In the genomic region with DNA sequence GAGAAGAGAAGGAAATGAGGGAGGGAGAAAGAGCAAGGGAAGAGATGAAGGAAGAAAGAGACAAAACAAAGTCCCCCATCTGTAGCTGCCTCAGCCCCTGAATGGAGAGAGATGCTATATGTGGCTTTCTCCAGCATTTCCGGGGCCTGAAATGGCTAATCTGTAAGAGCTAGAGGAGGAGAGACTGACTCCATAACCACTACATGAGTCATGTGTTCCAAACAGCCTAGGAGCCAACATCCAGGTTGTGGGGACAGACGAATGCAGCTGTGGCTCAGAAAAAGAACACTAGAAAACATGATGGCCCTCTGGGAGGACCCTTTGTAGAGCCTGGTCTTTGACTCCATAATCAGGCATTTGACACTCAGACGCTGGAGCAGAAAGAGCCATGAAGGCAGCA, we compare ENCODE assay signal across 25 cellular contexts.
DNase-seq lines count a peak whose midpoint lies in the region; ATAC-seq, FAIRE-seq and TF ChIP-seq lines count a peak whose summit lies in the region.
"Had no signal": no experiment of that assay in that cellular context is flagged by ENCODE, and none has a peak within 500 bp of the region (broad histone marks: within the 10 kb centered on the region; RNA-seq: fewer than 3 reads in every experiment).

No MANE protein-coding gene starts in this region.

- intact Hi-C loops in mammary epithelial cell (cut with micrococcal nuclease) (no loop called here), breast epithelium (cut with DNase I; ENCODE audit: low total_unique reads) (no loop called here), K562 (cut with micrococcal nuclease) (no loop called here)

- H3F3A ChIP-seq in smooth muscle cell (ENCODE audit: low read depth): no peaks in the 10 kb centered on the region

- H3K4me1 ChIP-seq in mammary epithelial cell (ENCODE audit: insufficient read depth, low read length) (no peaks in the 10 kb centered on the region), breast epithelium (no peaks in the 10 kb centered on the region), K562 (replicated peaks in 1 of 2; ENCODE audit: control insufficient read depth in 2 of 2, insufficient read depth in 2 of 2, low read length in 2 of 2) (no peaks in the 10 kb centered on the region), smooth muscle cell (ENCODE audit: low read depth) (no peaks in the 10 kb centered on the region)
- H3K4me1 ChIP-seq: A549, BE2C, HAP-1 had no signal

- TF ChIP-seq POLR2A in breast epithelium (IDR thresholded peaks at IDR 0.05) (no peak), K562 (conservative IDR thresholded peaks at IDR 0.05) (no peak)

- H3K27ac ChIP-seq in mammary epithelial cell (ENCODE audit: insufficient read depth, low read depth, low read length): no peak overlapping the region
- H3K27ac ChIP-seq in breast epithelium: no peak overlapping the region
- H3K27ac ChIP-seq in K562 (ENCODE audit: extremely low read depth, low read depth, low read length): no peak overlapping the region
- H3K27ac ChIP-seq in smooth muscle cell (ENCODE audit: low read depth): no peak overlapping the region
- H3K27ac ChIP-seq: A549; BLaER1 treated with 17β-estradiol and CSF1 and Interleukin-3, amounts not matched to agents 10 nM and 100 nM had no signal

- no peak for TF ChIP-seq CTCF in mammary epithelial cell (conservative IDR thresholded peaks at IDR 0.05 in 1 of 2, IDR thresholded peaks at IDR 0.05 in 1 of 2; ENCODE audit: extremely low read depth in 1 of 2, insufficient read depth in 1 of 2, low read depth in 1 of 2, low read length in 2 of 2)
- TF ChIP-seq CTCF in breast epithelium (IDR thresholded peaks at IDR 0.05): no peak
- no peak for TF ChIP-seq CTCF in K562 (IDR thresholded peaks at IDR 0.05 in 2 of 3, conservative IDR thresholded peaks at IDR 0.05 in 1 of 3; ENCODE audit: insufficient read depth in 2 of 3, low read depth in 1 of 3, low read length in 3 of 3)
- TF ChIP-seq CTCF in smooth muscle cell (IDR thresholded peaks at IDR 0.05; ENCODE audit: borderline replicate concordance, insufficient read depth, poor library complexity, severe bottlenecking): no peak

- POLR2A ChIA-PET in K562 (lab: Yijun Ruan, JAX): interaction anchor here (0.6 kb wide), 2 partner anchors 8 to 457 kb away, joined by 3 read pairs; no protein-coding TSS in a partner anchor

- TF ChIP-seq EP300 in K562 (IDR thresholded peaks at IDR 0.05; ENCODE audit: low read length): no peak

- BruUV-seq in mammary epithelial cell (replicated peaks; lab: Mats Ljungman, UMichigan) (no TSS peak), K562 (replicated peaks; lab: Mats Ljungman, UMichigan) (no TSS peak)

- WGBS in mammary epithelial cell (ENCODE audit: low coverage, missing lambda C conversion rate): 59% methylated on average over 3 of the region's 3 CpGs
- WGBS in K562 (ENCODE audit: insufficient coverage, low coverage, missing lambda C conversion rate): 0% methylated on average over 3 of the region's 3 CpGs
- WGBS in smooth muscle cell (ENCODE audit: low lambda C conversion rate): 53% methylated on average over 3 of the region's 3 CpGs

- peaks cover 6% of the 10 kb centered on the region for H3K9me3 ChIP-seq in mammary epithelial cell (replicated peaks; ENCODE audit: insufficient read depth, low read length)
- H3K9me3 ChIP-seq in breast epithelium: no peaks in the 10 kb centered on the region
- H3K9me3 ChIP-seq in K562 (replicated peaks; ENCODE audit: control insufficient read depth, insufficient read depth, low read depth, low read length): no peaks in the 10 kb centered on the region
- no peaks in the 10 kb centered on the region for H3K9me3 ChIP-seq in smooth muscle cell (replicated peaks; ENCODE audit: low read depth)
- H3K9me3 ChIP-seq: BE2C, HAP-1 had no signal

- no peak overlapping the region for H2AFZ ChIP-seq in mammary epithelial cell (ENCODE audit: low read depth, low read length)
- no peak overlapping the region for H2AFZ ChIP-seq in K562 (ENCODE audit: low read depth, low read length)
- H2AFZ ChIP-seq in smooth muscle cell (ENCODE audit: low read depth): peak overlapping the region; percentile 39

- H3K79me2 ChIP-seq in mammary epithelial cell (ENCODE audit: insufficient read depth, low read length) (no peaks in the 10 kb centered on the region), K562 (ENCODE audit: control insufficient read depth, insufficient read depth, low read length) (no peaks in the 10 kb centered on the region), smooth muscle cell (ENCODE audit: low read depth) (no peaks in the 10 kb centered on the region)

- H3K9ac ChIP-seq in mammary epithelial cell (ENCODE audit: insufficient read depth, low read length): no peak overlapping the region
- H3K9ac ChIP-seq in K562 (ENCODE audit: insufficient read depth in 1 of 2, low read depth in 2 of 2, low read length in 2 of 2): no peak overlapping the region
- no peak overlapping the region for H3K9ac ChIP-seq in smooth muscle cell (ENCODE audit: low read depth)
- H3K9ac ChIP-seq: BLaER1 treated with 17β-estradiol and CSF1 and Interleukin-3, amounts not matched to agents 10 nM and 100 nM had no signal

- H3K4me3 ChIP-seq in mammary epithelial cell (replicated peaks in 1 of 3; ENCODE audit: insufficient read depth in 1 of 3, low read depth in 2 of 3, low read length in 3 of 3): no peak overlapping the region
- no peak overlapping the region for H3K4me3 ChIP-seq in breast epithelium
- H3K4me3 ChIP-seq in K562: no peak overlapping the region
- H3K4me3 ChIP-seq in smooth muscle cell: no peak overlapping the region
- H3K4me3 ChIP-seq: A549; BLaER1 treated with 17β-estradiol and CSF1 and Interleukin-3, amounts not matched to agents 10 nM and 100 nM; HAP-1 had no signal

- CTCF ChIA-PET in mammary epithelial cell (lab: Charles Lee; ENCODE audit: low non-redundant PET) (no interaction called here), K562 (lab: Yijun Ruan, JAX; ENCODE audit: low intra/inter-chr PET ratio) (no interaction called here)

- no peaks in the 10 kb centered on the region for H3K27me3 ChIP-seq in mammary epithelial cell (ENCODE audit: insufficient read depth, low read length)
- H3K27me3 ChIP-seq in breast epithelium: peaks cover 0 to 6% of the 10 kb centered on the region in 2 donors
- H3K27me3 ChIP-seq in K562 (ENCODE audit: control insufficient read depth in 2 of 2, insufficient read depth in 2 of 2, low read length in 2 of 2): no peaks in the 10 kb centered on the region
- peaks cover 5% of the 10 kb centered on the region for H3K27me3 ChIP-seq in smooth muscle cell (ENCODE audit: low read depth)
- H3K27me3 ChIP-seq: BE2C; BLaER1 treated with 17β-estradiol and CSF1 and Interleukin-3, amounts not matched to agents 10 nM and 100 nM had no signal

- in situ Hi-C loops in mammary epithelial cell (cut with MboI; ENCODE audit: low sequenced_read_pairs in 2 of 2): no loop called here
- in situ Hi-C loops in K562 (cut with MboI): no loop called here

- peak; percentile 51 for FAIRE-seq in K562 (lab: Jason Lieb, UNC)
- FAIRE-seq: A549, D721Med, GM12891, GM18507, H54 had no signal

- dilution Hi-C loops in mammary epithelial cell (cut with HindIII; ENCODE audit: low sequenced_read_pairs): no loop called here

- H3K36me3 ChIP-seq in mammary epithelial cell (ENCODE audit: insufficient read depth, low read length): no peaks in the 10 kb centered on the region
- no peaks in the 10 kb centered on the region for H3K36me3 ChIP-seq in breast epithelium
- no peaks in the 10 kb centered on the region for H3K36me3 ChIP-seq in K562 (ENCODE audit: control insufficient read depth, insufficient read depth, low read length)
- H3K36me3 ChIP-seq in smooth muscle cell (ENCODE audit: low read depth): no peaks in the 10 kb centered on the region
- H3K36me3 ChIP-seq: BE2C; BLaER1 treated with 17β-estradiol and CSF1 and Interleukin-3, amounts not matched to agents 10 nM and 100 nM; HAP-1 had no signal

- H3K9me1 ChIP-seq in K562 (ENCODE audit: control insufficient read depth, insufficient read depth, low read length): no peaks in the 10 kb centered on the region

- ATAC-seq in K562 (no peak), HG03175 (IDR thresholded peaks at IDR 0.05; ENCODE audit: unreplicated experiment) (no peak)
- ATAC-seq: A549 had no signal

- TF ChIP-seq RAD21 in K562 (CRISPR knock-in tag; conservative IDR thresholded peaks at IDR 0.05 in 1 of 2, IDR thresholded peaks at IDR 0.05 in 1 of 2): no peak

- peak; percentile 6 for DNase-seq in mammary epithelial cell
- DNase-seq in breast epithelium (ENCODE audit: low spot score in 2 of 2): no peak
- DNase-seq in K562 (ENCODE audit: extremely low read depth in 1 of 4, low spot score in 3 of 4): no peak
- DNase-seq in smooth muscle cell (lab: John Stamatoyannopoulos, UW; ENCODE audit: unreplicated experiment): no peak
- DNase-seq in SKM-1 (lab: John Stamatoyannopoulos, UW; ENCODE audit: unreplicated experiment): no peak
- no peak for DNase-seq in stimulated activated CD8-positive, alpha-beta memory T cell treated with anti-CD3 and anti-CD28 coated beads, Interleukin-4, amount 100 ng/mL, for 48 hours
- DNase-seq: 8988T; ACHN; AML-193; BE2C; CD4-positive, alpha-beta T cell; CD8-positive, alpha-beta memory T cell; DMS 273 treated with DMSO at 0.1 percent for 48 hours; DMS79; GF-D8; GOT3; HFFc6 had no signal

- H4K20me1 ChIP-seq in mammary epithelial cell (ENCODE audit: insufficient read depth, low read length): no peaks in the 10 kb centered on the region
- no peaks in the 10 kb centered on the region; the same call in 1 of the 2 replicates for H4K20me1 ChIP-seq in K562 (replicated peaks; ENCODE audit: control insufficient read depth, insufficient read depth, low read length)
- no peaks in the 10 kb centered on the region for H4K20me1 ChIP-seq in smooth muscle cell (ENCODE audit: low read depth)
- H4K20me1 ChIP-seq: BLaER1 treated with 17β-estradiol and CSF1 and Interleukin-3, amounts not matched to agents 10 nM and 100 nM had no signal

- H3K4me2 ChIP-seq in mammary epithelial cell (ENCODE audit: insufficient read depth, low read depth, low read length) (no peak overlapping the region), K562 (ENCODE audit: insufficient read depth, low read length) (no peak overlapping the region), smooth muscle cell (no peak overlapping the region)
- H3K4me2 ChIP-seq: A549 had no signal

TF ChIP-seq in K562, 482 proteins besides CTCF, POLR2A, EP300 and RAD21 (continues in another document):
- no peak for TF ChIP-seq NR2C2 (CRISPR knock-in tag; IDR thresholded peaks at IDR 0.05)
- no peak for TF ChIP-seq NR2C2 (tag; IDR thresholded peaks at IDR 0.05)
- no peak for TF ChIP-seq HNRNPLL (IDR thresholded peaks at IDR 0.05; ENCODE audit: low read depth, low read length, poor library complexity, severe bottlenecking)
- no peak for TF ChIP-seq FOXK2 (conservative IDR thresholded peaks at IDR 0.05 in 1 of 2, IDR thresholded peaks at IDR 0.05 in 1 of 2; ENCODE audit: low read depth in 2 of 2)
- TF ChIP-seq ZNF586 (CRISPR knock-in tag; conservative IDR thresholded peaks at IDR 0.05): no peak
- no peak for TF ChIP-seq JUN (IDR thresholded peaks at IDR 0.05; ENCODE audit: borderline replicate concordance, low read depth, low read length)
- no peak for TF ChIP-seq JUN (CRISPR knock-in tag; IDR thresholded peaks at IDR 0.05; ENCODE audit: borderline replicate concordance)
- no peak for TF ChIP-seq JUNB (CRISPR knock-in tag; conservative IDR thresholded peaks at IDR 0.05)
- no peak for TF ChIP-seq C11orf30 (IDR thresholded peaks at IDR 0.05; ENCODE audit: low read depth)
- TF ChIP-seq FOSL1 (tag; conservative IDR thresholded peaks at IDR 0.05): no peak
- no peak for TF ChIP-seq SRF (CRISPR knock-in tag; IDR thresholded peaks at IDR 0.05)
